Comparison of ENCODE assay signal across 1 cellular context in the genomic region with DNA sequence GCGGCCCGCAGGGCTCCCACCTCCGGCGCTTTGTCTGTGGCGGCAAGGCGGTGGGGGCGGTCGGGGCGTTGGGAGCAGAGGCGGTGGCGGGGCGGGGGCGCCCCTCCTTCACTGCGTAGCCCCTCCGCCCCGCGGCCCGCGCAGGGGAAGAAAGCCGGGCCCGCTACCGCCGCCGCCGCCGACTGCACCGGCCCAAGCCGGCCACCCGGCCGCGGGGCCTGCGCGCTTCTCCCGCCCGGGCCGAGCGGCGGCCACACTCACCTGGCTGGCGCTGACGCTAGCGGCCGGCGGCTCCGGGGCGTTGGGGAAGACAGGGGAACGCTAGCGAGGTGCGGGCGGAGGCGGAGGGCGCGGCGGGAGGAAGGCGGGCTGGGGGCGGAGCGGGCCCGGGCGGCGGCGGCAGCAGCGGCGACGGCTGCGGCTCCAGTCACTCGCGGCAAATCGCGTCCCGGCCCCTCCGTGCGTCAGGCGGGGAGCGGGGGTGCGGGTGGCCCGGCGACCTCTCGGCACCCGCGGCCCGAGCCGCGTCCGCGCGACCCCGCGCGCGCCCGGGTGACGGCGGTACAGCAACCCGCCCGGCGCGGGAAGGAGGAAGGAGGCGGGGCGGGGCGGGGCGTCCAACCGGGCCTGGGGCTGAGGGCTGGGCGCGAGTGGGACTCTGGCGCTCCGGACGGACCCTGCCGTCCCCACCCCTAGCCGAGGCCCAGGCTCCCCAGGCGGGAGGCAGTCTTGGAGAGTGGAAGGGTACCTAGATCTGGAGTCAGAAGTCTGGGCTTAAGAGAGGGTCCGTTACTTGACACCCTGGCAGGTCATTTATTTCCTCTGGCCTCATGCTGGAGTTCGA.
TF ChIP-seq lines count a peak whose summit lies in the region.

A gene with protein sequence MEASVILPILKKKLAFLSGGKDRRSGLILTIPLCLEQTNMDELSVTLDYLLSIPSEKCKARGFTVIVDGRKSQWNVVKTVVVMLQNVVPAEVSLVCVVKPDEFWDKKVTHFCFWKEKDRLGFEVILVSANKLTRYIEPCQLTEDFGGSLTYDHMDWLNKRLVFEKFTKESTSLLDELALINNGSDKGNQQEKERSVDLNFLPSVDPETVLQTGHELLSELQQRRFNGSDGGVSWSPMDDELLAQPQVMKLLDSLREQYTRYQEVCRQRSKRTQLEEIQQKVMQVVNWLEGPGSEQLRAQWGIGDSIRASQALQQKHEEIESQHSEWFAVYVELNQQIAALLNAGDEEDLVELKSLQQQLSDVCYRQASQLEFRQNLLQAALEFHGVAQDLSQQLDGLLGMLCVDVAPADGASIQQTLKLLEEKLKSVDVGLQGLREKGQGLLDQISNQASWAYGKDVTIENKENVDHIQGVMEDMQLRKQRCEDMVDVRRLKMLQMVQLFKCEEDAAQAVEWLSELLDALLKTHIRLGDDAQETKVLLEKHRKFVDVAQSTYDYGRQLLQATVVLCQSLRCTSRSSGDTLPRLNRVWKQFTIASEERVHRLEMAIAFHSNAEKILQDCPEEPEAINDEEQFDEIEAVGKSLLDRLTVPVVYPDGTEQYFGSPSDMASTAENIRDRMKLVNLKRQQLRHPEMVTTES (minus strand): TSS at position 595 of the 844 bp plus-strand sequence. CDS start 72,991 bp downstream, outside the sequence.

TF ChIP-seq in HepG2, 621 proteins besides CTCF, POLR2A, EP300 and RAD21 (continued from another document and continues in another):
- TF ChIP-seq, protein P1, sequence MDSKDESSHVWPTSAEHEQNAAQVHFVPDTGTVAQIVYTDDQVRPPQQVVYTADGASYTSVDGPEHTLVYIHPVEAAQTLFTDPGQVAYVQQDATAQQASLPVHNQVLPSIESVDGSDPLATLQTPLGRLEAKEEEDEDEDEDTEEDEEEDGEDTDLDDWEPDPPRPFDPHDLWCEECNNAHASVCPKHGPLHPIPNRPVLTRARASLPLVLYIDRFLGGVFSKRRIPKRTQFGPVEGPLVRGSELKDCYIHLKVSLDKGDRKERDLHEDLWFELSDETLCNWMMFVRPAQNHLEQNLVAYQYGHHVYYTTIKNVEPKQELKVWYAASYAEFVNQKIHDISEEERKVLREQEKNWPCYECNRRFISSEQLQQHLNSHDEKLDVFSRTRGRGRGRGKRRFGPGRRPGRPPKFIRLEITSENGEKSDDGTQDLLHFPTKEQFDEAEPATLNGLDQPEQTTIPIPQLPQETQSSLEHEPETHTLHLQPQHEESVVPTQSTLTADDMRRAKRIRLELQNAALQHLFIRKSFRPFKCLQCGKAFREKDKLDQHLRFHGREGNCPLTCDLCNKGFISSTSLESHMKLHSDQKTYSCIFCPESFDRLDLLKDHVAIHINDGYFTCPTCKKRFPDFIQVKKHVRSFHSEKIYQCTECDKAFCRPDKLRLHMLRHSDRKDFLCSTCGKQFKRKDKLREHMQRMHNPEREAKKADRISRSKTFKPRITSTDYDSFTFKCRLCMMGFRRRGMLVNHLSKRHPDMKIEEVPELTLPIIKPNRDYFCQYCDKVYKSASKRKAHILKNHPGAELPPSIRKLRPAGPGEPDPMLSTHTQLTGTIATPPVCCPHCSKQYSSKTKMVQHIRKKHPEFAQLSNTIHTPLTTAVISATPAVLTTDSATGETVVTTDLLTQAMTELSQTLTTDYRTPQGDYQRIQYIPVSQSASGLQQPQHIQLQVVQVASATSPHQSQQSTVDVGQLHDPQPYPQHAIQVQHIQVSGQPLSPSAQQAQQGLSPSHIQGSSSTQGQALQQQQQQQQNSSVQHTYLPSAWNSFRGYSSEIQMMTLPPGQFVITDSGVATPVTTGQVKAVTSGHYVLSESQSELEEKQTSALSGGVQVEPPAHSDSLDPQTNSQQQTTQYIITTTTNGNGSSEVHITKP (CRISPR knock-in tag; IDR thresholded peaks at IDR 0.05; ENCODE audit: low read depth): no peak
- TF ChIP-seq FOSL1 (CRISPR knock-in tag; IDR thresholded peaks at IDR 0.05; ENCODE audit: borderline replicate concordance) (no peak), ZNF614 (CRISPR knock-in tag; IDR thresholded peaks at IDR 0.05; ENCODE audit: borderline replicate concordance) (peak; percentile 16; the same call in 1 of the 2 replicates), SKI (IDR thresholded peaks at IDR 0.05; ENCODE audit: partially characterized antibody) (peak; percentile 44), ZNF468 (CRISPR knock-in tag; IDR thresholded peaks at IDR 0.05) (no peak), EZH2 (conservative IDR thresholded peaks at IDR 0.05; ENCODE audit: low read depth, low read length) (no peak), ZNF510 (CRISPR knock-in tag; IDR thresholded peaks at IDR 0.05; ENCODE audit: low read depth) (peak; percentile 93; the same call in 1 of the 2 replicates), ZBTB7A (CRISPR knock-in tag; IDR thresholded peaks at IDR 0.05) (0 out of 2 replicates have a peak, but pooled peaks have one; percentile 20), ZNF549 (CRISPR knock-in tag; IDR thresholded peaks at IDR 0.05) (no peak), ZC3H13 (CRISPR knock-in tag; IDR thresholded peaks at IDR 0.05) (no peak), ZNF10 (CRISPR knock-in tag; IDR thresholded peaks at IDR 0.05; ENCODE audit: borderline replicate concordance, low read depth) (no peak), ZNF546 (CRISPR knock-in tag; conservative IDR thresholded peaks at IDR 0.05) (peak; percentile 69; the same call in 1 of the 2 replicates), MBNL3 (CRISPR knock-in tag; conservative IDR thresholded peaks at IDR 0.05) (no peak), SRSF1 (optimal IDR thresholded peaks at IDR 0.05; ENCODE audit: low read depth, low read length) (no peak), HMGA1 (CRISPR knock-in tag; conservative IDR thresholded peaks at IDR 0.05) (no peak), ZSCAN21 (CRISPR knock-in tag; IDR thresholded peaks at IDR 0.05; ENCODE audit: borderline replicate concordance) (peak; percentile 79; the same call in 1 of the 2 replicates), ZFP62 (CRISPR knock-in tag; IDR thresholded peaks at IDR 0.05) (no peak), RARG (CRISPR knock-in tag; IDR thresholded peaks at IDR 0.05; ENCODE audit: low read depth) (no peak), ZFP41 (CRISPR knock-in tag; IDR thresholded peaks at IDR 0.05; ENCODE audit: borderline replicate concordance) (no peak), SCMH1 (CRISPR knock-in tag; IDR thresholded peaks at IDR 0.05; ENCODE audit: borderline replicate concordance) (no peak), TEAD2 (CRISPR knock-in tag; IDR thresholded peaks at IDR 0.05) (no peak), ZNF121 (CRISPR knock-in tag; IDR thresholded peaks at IDR 0.05) (no peak), ZSCAN30 (CRISPR knock-in tag; IDR thresholded peaks at IDR 0.05) (no peak), ZNF616 (CRISPR knock-in tag; IDR thresholded peaks at IDR 0.05; ENCODE audit: low read depth) (no peak), ARNTL (CRISPR knock-in tag; IDR thresholded peaks at IDR 0.05) (peak; percentile 73), PITX1 (CRISPR knock-in tag; IDR thresholded peaks at IDR 0.05) (0 out of 2 replicates have a peak, but pooled peaks have one; percentile 30), ZFYVE20 (CRISPR knock-in tag; IDR thresholded peaks at IDR 0.05; ENCODE audit: borderline replicate concordance, low read depth) (no peak), ZNF460 (CRISPR knock-in tag; IDR thresholded peaks at IDR 0.05; ENCODE audit: borderline replicate concordance) (no peak), ZNF703 (CRISPR knock-in tag; IDR thresholded peaks at IDR 0.05; ENCODE audit: borderline replicate concordance) (peak; percentile 15; the same call in 1 of the 2 replicates), ZKSCAN1 (IDR thresholded peaks at IDR 0.05; ENCODE audit: low read length) (no peak), PCBP1 (IDR thresholded peaks at IDR 0.05; ENCODE audit: borderline replicate concordance, low read depth, low read length) (no peak), ZNF749 (CRISPR knock-in tag; IDR thresholded peaks at IDR 0.05; ENCODE audit: borderline replicate concordance) (no peak), MED1 (CRISPR knock-in tag; IDR thresholded peaks at IDR 0.05) (peak; percentile 54), ZNF644 (CRISPR knock-in tag; IDR thresholded peaks at IDR 0.05; ENCODE audit: low read depth) (no peak), ZNF225 (CRISPR knock-in tag; IDR thresholded peaks at IDR 0.05) (0 out of 2 replicates have a peak, but pooled peaks have one; percentile 38), FOXC1 (CRISPR knock-in tag; IDR thresholded peaks at IDR 0.05; ENCODE audit: borderline replicate concordance) (peak; percentile 54; the same call in 1 of the 2 replicates)
- TF ChIP-seq, protein P2, sequence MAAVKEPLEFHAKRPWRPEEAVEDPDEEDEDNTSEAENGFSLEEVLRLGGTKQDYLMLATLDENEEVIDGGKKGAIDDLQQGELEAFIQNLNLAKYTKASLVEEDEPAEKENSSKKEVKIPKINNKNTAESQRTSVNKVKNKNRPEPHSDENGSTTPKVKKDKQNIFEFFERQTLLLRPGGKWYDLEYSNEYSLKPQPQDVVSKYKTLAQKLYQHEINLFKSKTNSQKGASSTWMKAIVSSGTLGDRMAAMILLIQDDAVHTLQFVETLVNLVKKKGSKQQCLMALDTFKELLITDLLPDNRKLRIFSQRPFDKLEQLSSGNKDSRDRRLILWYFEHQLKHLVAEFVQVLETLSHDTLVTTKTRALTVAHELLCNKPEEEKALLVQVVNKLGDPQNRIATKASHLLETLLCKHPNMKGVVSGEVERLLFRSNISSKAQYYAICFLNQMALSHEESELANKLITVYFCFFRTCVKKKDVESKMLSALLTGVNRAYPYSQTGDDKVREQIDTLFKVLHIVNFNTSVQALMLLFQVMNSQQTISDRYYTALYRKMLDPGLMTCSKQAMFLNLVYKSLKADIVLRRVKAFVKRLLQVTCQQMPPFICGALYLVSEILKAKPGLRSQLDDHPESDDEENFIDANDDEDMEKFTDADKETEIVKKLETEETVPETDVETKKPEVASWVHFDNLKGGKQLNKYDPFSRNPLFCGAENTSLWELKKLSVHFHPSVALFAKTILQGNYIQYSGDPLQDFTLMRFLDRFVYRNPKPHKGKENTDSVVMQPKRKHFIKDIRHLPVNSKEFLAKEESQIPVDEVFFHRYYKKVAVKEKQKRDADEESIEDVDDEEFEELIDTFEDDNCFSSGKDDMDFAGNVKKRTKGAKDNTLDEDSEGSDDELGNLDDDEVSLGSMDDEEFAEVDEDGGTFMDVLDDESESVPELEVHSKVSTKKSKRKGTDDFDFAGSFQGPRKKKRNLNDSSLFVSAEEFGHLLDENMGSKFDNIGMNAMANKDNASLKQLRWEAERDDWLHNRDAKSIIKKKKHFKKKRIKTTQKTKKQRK (IDR thresholded peaks at IDR 0.05; ENCODE audit: low read length): no peak
- TF ChIP-seq, protein P3, sequence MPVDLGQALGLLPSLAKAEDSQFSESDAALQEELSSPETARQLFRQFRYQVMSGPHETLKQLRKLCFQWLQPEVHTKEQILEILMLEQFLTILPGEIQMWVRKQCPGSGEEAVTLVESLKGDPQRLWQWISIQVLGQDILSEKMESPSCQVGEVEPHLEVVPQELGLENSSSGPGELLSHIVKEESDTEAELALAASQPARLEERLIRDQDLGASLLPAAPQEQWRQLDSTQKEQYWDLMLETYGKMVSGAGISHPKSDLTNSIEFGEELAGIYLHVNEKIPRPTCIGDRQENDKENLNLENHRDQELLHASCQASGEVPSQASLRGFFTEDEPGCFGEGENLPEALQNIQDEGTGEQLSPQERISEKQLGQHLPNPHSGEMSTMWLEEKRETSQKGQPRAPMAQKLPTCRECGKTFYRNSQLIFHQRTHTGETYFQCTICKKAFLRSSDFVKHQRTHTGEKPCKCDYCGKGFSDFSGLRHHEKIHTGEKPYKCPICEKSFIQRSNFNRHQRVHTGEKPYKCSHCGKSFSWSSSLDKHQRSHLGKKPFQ (CRISPR knock-in tag; IDR thresholded peaks at IDR 0.05; ENCODE audit: insufficient replicate concordance): peak; percentile 69
- TF ChIP-seq, protein P4, sequence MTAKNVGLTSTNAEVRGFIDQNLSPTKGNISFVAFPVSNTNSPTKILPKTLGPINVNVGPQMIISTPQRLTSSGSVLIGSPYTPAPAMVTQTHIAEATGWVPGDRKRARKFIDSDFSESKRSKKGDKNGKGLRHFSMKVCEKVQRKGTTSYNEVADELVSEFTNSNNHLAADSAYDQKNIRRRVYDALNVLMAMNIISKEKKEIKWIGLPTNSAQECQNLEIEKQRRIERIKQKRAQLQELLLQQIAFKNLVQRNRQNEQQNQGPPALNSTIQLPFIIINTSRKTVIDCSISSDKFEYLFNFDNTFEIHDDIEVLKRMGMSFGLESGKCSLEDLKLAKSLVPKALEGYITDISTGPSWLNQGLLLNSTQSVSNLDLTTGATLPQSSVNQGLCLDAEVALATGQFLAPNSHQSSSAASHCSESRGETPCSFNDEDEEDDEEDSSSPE (CRISPR knock-in tag; IDR thresholded peaks at IDR 0.05): peak; percentile 73
- TF ChIP-seq, protein P5, sequence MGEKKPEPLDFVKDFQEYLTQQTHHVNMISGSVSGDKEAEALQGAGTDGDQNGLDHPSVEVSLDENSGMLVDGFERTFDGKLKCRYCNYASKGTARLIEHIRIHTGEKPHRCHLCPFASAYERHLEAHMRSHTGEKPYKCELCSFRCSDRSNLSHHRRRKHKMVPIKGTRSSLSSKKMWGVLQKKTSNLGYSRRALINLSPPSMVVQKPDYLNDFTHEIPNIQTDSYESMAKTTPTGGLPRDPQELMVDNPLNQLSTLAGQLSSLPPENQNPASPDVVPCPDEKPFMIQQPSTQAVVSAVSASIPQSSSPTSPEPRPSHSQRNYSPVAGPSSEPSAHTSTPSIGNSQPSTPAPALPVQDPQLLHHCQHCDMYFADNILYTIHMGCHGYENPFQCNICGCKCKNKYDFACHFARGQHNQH (CRISPR knock-in tag; IDR thresholded peaks at IDR 0.05): 0 out of 2 replicates have a peak, but pooled peaks have one; percentile 17
- TF ChIP-seq, protein P6, sequence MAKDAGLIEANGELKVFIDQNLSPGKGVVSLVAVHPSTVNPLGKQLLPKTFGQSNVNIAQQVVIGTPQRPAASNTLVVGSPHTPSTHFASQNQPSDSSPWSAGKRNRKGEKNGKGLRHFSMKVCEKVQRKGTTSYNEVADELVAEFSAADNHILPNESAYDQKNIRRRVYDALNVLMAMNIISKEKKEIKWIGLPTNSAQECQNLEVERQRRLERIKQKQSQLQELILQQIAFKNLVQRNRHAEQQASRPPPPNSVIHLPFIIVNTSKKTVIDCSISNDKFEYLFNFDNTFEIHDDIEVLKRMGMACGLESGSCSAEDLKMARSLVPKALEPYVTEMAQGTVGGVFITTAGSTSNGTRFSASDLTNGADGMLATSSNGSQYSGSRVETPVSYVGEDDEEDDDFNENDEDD (CRISPR knock-in tag; IDR thresholded peaks at IDR 0.05; ENCODE audit: borderline replicate concordance): peak; percentile 82; the same call in 1 of the 2 replicates
- TF ChIP-seq, protein P7, sequence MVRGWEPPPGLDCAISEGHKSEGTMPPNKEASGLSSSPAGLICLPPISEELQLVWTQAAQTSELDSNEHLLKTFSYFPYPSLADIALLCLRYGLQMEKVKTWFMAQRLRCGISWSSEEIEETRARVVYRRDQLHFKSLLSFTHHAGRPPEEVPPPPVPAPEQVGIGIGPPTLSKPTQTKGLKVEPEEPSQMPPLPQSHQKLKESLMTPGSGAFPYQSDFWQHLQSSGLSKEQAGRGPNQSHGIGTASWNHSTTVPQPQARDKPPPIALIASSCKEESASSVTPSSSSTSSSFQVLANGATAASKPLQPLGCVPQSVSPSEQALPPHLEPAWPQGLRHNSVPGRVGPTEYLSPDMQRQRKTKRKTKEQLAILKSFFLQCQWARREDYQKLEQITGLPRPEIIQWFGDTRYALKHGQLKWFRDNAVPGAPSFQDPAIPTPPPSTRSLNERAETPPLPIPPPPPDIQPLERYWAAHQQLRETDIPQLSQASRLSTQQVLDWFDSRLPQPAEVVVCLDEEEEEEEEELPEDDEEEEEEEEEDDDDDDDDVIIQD (CRISPR knock-in tag; IDR thresholded peaks at IDR 0.05; ENCODE audit: low read depth): 0 out of 2 replicates have a peak, but pooled peaks have one; percentile 22
